Comparison of ENCODE assay signal across 10 cellular contexts in the genomic region with DNA sequence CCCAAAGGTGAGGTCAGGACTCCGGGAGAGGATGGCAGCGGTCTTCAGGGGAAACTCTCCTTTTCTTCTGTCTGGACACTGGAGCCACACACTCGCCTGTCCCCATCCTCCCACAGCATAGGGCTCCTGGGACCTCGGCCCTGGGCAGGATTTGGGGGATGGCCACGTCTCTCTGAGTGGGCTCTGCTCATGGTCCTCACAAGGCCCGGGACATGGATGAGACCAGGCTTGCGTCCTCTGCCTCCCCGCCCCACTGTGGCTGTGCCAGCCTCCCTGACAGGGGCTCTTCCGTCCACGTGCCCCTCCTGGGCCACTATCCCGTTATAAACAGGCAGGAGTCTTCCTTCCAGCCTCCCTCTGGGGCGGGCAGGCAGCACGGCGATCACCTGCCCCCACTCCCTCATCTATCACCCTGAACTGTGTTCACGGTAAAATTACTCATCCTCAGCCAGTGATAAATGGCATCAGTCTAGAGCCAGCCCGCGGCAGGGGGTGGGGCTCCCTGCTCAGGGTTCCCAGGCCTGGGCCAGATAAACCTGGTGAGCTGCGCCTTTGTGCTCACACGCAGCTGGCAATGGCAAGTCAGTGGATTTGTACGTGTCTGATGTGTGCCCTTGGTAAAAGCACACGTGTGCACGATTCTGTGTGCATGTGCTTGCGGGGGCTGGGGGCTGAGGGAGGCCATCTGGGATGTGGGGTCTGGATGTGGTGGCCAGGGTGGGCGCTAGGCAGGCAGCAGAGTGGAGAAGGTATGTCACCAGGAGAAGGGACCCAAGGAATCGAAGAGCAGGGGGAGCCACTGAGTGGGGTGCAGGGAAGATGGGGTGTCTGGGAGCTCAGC. TPM values are rescaled to one million over a fixed set of nuclear protein-coding genes. Genes with fewer than 3 reads are reported as not detected.
DNase-seq lines count a peak whose midpoint lies in the region; ATAC-seq and TF ChIP-seq lines count a peak whose summit lies in the region.
"Had no signal": no experiment of that assay in that cellular context is flagged by ENCODE, and none has a peak within 500 bp of the region (broad histone marks: within the 10 kb centered on the region; RNA-seq: fewer than 3 reads in every experiment).

No MANE protein-coding gene starts in this region.

- WGBS in stomach, 5 donors, result 31 to 49% (median 37%) methylated on average over 21 to 25 of the region's 25 CpGs

- H3K4me3 ChIP-seq in PC-3 (ENCODE audit: low read length) (no peak overlapping the region), fibroblast of mammary gland (ENCODE audit: control insufficient read depth, low read depth, low read length) (no peak overlapping the region), stomach (peak overlapping the region in 1 of 4 donors; percentile 27)

- peak; percentile 57 for DNase-seq in activated CD8-positive, alpha-beta memory T cell treated with anti-CD3 and anti-CD28 coated beads, Interleukin-2, amount 50 U/mL, for 48 hours
- DNase-seq in activated CD8-positive, alpha-beta memory T cell treated with anti-CD3 and anti-CD28 coated beads for 24 hours, result no peak
- DNase-seq in PC-3, result peak; percentile 51
- DNase-seq in fibroblast of mammary gland (ENCODE audit: low read depth), result peak; percentile 32
- peak; percentile 64 for DNase-seq in stomach
- DNase-seq in H4 (ENCODE audit: low spot score), result no peak

- TF ChIP-seq CTCF in PC-3 (conservative IDR thresholded peaks at IDR 0.05; ENCODE audit: low read depth, low read length), result no peak
- TF ChIP-seq CTCF in fibroblast of mammary gland (conservative IDR thresholded peaks at IDR 0.05; ENCODE audit: control insufficient read depth, insufficient read depth, low read depth, low read length), result no peak
- no peak for TF ChIP-seq CTCF in stomach (IDR thresholded peaks at IDR 0.05)

- H3K27me3 ChIP-seq in PC-3 (ENCODE audit: low read length) (peaks cover 9% of the 10 kb centered on the region), stomach (peaks cover 0 to 73% (median 10%) of the 10 kb centered on the region in 3 donors)

- no peak overlapping the region for H3K4me2 ChIP-seq in PC-3 (ENCODE audit: low read length)

- H3K9me3 ChIP-seq in PC-3 (ENCODE audit: low read length) (no peaks in the 10 kb centered on the region), stomach (no peaks in the 10 kb centered on the region)

- no peaks in the 10 kb centered on the region for H3F3A ChIP-seq in PC-3 (ENCODE audit: low read length, unreplicated experiment)

- H3K79me2 ChIP-seq in PC-3 (ENCODE audit: low read length), result no peaks in the 10 kb centered on the region

- H3K9me2 ChIP-seq in PC-3 (replicated peaks; ENCODE audit: low read length), result no peaks in the 10 kb centered on the region

- ATAC-seq in PC-3 (peak; percentile 26; the same call in 1 of the 2 replicates), HG02623 (IDR thresholded peaks at IDR 0.05; ENCODE audit: unreplicated experiment) (no peak), GM18502 (IDR thresholded peaks at IDR 0.05; ENCODE audit: poor library complexity, unreplicated experiment) (no peak)

- H4K20me1 ChIP-seq in PC-3 (ENCODE audit: low read length), result no peaks in the 10 kb centered on the region

- H3K27ac ChIP-seq in PC-3 (ENCODE audit: low read length), result no peak overlapping the region
- H3K27ac ChIP-seq in stomach, result peak overlapping the region in 1 of 5 donors; percentile 25

- no peaks in the 10 kb centered on the region for H3K36me3 ChIP-seq in PC-3 (ENCODE audit: low read depth, low read length)
- no peaks in the 10 kb centered on the region for H3K36me3 ChIP-seq in stomach

- TF ChIP-seq POLR2A in stomach (IDR thresholded peaks at IDR 0.05), result no peak

- CTCF ChIA-PET in PC-3 (lab: Charles Lee), result interaction anchor here (1.0 kb wide), 1 partner anchor 27 kb away, joined by 3 read pairs; no protein-coding TSS in a partner anchor

- intact Hi-C loops in PC-3 (cut with micrococcal nuclease), result no loop called here
- intact Hi-C loops in stomach (cut with DNase I; ENCODE audit: low total_unique reads), result no loop called here

- H3K4me1 ChIP-seq in PC-3 (ENCODE audit: insufficient read depth, low read length) (peaks cover 16% of the 10 kb centered on the region), stomach (peaks cover 22 to 38% (median 36%) of the 10 kb centered on the region in 4 donors)

- POLR2A ChIA-PET in PC-3 (lab: Charles Lee; ENCODE audit: unreplicated experiment), result no interaction called here

- BruUV-seq in PC-3 (replicated peaks; lab: Mats Ljungman, UMichigan), result no TSS peak

- no peak overlapping the region for H3K9ac ChIP-seq in PC-3 (ENCODE audit: low read length)

- no peak overlapping the region for H2AFZ ChIP-seq in PC-3 (ENCODE audit: low read length)

- TF ChIP-seq EP300 in stomach (IDR thresholded peaks at IDR 0.05), result no peak

RNA-seq across cellular contexts. Expression of a gene that starts 12.6 kb away (rescaled TPM):
- total RNA-seq in PC-3 (2014; rRNA removed) (2.7 and 5.8 TPM in 2 replicates), stomach (1 to 10 TPM in 4 of 5 donors, not detected in 1; 3.6 to 9.8 (median 4.7) TPM)
- polyA plus RNA-seq in stomach, result 10 to 100 TPM in 1 of 3 donors, 1 to 10 TPM in 2; 3.5 to 23.3 (median 4.3) TPM
- total RNA-seq in H4 (2014; rRNA removed; shearing (Covaris generic)), result 39.7 and 116 TPM in 2 replicates
- total RNA-seq: mononuclear cell had no signal
- polyA plus RNA-seq: CD14-positive monocyte had no signal

RNA-seq across cellular contexts. Expression of a gene that starts 48.0 kb away (rescaled TPM):
- total RNA-seq in PC-3 (2014; rRNA removed) (262 and 340 TPM in 2 replicates), stomach (10 to 100 TPM; 30.4 to 69.2 (median 40.3) TPM)
- 10 to 100 TPM; 33.5 to 57.9 (median 50.1) TPM for polyA plus RNA-seq in stomach
- 78.4 and 90.7 TPM in 2 replicates for total RNA-seq in H4 (2014; rRNA removed; shearing (Covaris generic))

RNA-seq across cellular contexts. Expression of a gene that starts 49.3 kb away (rescaled TPM):
- total RNA-seq in PC-3 (2014; rRNA removed) (29.8 and 32.1 TPM in 2 replicates), stomach (10 to 100 TPM in 2 of 5 donors, 1 to 10 TPM in 3; 1.7 to 99.9 (median 8.1) TPM)
- polyA plus RNA-seq in stomach, result 10 to 100 TPM in 1 of 3 donors, 1 to 10 TPM in 2; 6.0 to 19.3 (median 7.2) TPM
- total RNA-seq in H4 (2014; rRNA removed; shearing (Covaris generic)), result 1.9 and 5.7 TPM in 2 replicates

RNA-seq across cellular contexts. Expression of a gene that starts 55.2 kb away (rescaled TPM):
- total RNA-seq in PC-3 (2014; rRNA removed), result 14.0 and 18.3 TPM in 2 replicates
- total RNA-seq in stomach, result 10 to 100 TPM in 1 of 5 donors, under 1 TPM in 3, not detected in 1; 0.29 to 29.2 (median 0.50) TPM
- polyA plus RNA-seq in stomach, result 10 to 100 TPM in 1 of 3 donors, 1 to 10 TPM in 1, not detected in 1; 2.9 to 13.6 TPM
- 0.08 and 1.2 TPM in 2 replicates for total RNA-seq in H4 (2014; rRNA removed; shearing (Covaris generic))

Comparison
In these comparisons a context has a peak if more than half of its experiments do, and no peak if none do; other contexts are left out.
1. DNase-seq: peak in activated CD8-positive, alpha-beta memory T cell treated with anti-CD3 and anti-CD28 coated beads, Interleukin-2, amount 50 U/mL, for 48 hours (single experiment), PC-3 (single experiment), fibroblast of mammary gland (single experiment) and stomach (single experiment); none in activated CD8-positive, alpha-beta memory T cell treated with anti-CD3 and anti-CD28 coated beads for 24 hours (single experiment) and H4 (single experiment).